21 cellular contexts compared by ENCODE assay signal in genomic region chr7:51013861-51014511, GRCh38.
"Had no signal": no experiment of that assay in that cellular context is flagged by ENCODE, and none has a peak within 500 bp of the region (broad histone marks: within the 10 kb centered on the region; RNA-seq: fewer than 3 reads in every experiment).

No MANE protein-coding gene starts in this region.

- H3K4me1 ChIP-seq: tibial artery had no signal

- H3K36me3 ChIP-seq: heart right ventricle, tibial artery, WERI-Rb-1 had no signal

- H3K27ac ChIP-seq: heart right ventricle, parathyroid adenoma, tibial artery, WERI-Rb-1 had no signal

- H3K4me3 ChIP-seq: heart right ventricle, tibial artery had no signal

- DNase-seq: activated CD4-positive, alpha-beta T cell treated with anti-CD3 and anti-CD28 coated beads, Interleukin-2, amount 10 ng/mL, durations not matched to agents 7 days and 5 days; activated CD4-positive, CD25-positive, alpha-beta regulatory T cell treated with anti-CD3 and anti-CD28 coated beads, Interleukin-2, amount 50 U/mL, for 72 hours; activated CD8-positive, alpha-beta memory T cell treated with anti-CD3 and anti-CD28 coated beads, Interleukin-2, amount 50 U/mL, for 48 hours; activated naive CD4-positive, alpha-beta T cell; activated naive CD8-positive, alpha-beta T cell treated with anti-CD3 and anti-CD28 coated beads, Interleukin-2, amount 10 ng/mL, durations not matched to agents 7 days and 5 days; activated T-cell treated with anti-CD3 and anti-CD28 coated beads, Interleukin-2, amount 50 U/mL, for 4 hours; amygdala; cerebellar nuclear complex; cortex of kidney; foreskin fibroblast; heart right ventricle; midbrain; small intestine; stimulated activated CD4-positive, alpha-beta T cell treated with anti-CD3 and anti-CD28 coated beads, Interleukin-2, amount 100 ng/mL, for 24 hours; stimulated activated naive CD8-positive, alpha-beta T cell treated with anti-CD3 and anti-CD28 coated beads, Interleukin-15, amount 100 ng/mL, for 72 hours; T-helper 1 cell; tibial artery; WERI-Rb-1 had no signal

- H3K9me3 ChIP-seq: heart right ventricle, tibial artery had no signal

- H3K27me3 ChIP-seq: heart right ventricle, tibial artery had no signal

- ATAC-seq: activated T-cell treated with anti-CD3 and anti-CD28 coated beads, Interleukin-2, amount 50 U/mL, for 4 hours; sciatic nerve; stimulated activated effector memory CD8-positive, alpha-beta T cell treated with anti-CD3 and anti-CD28 coated beads, Interleukin-12 subunit alpha, Interleukin-12 subunit beta, amount 100 ng/mL, for 72 hours; stimulated activated naive CD8-positive, alpha-beta T cell treated with anti-CD3 and anti-CD28 coated beads, Interleukin-15, amount 100 ng/mL, for 72 hours had no signal
